In the genomic region with DNA sequence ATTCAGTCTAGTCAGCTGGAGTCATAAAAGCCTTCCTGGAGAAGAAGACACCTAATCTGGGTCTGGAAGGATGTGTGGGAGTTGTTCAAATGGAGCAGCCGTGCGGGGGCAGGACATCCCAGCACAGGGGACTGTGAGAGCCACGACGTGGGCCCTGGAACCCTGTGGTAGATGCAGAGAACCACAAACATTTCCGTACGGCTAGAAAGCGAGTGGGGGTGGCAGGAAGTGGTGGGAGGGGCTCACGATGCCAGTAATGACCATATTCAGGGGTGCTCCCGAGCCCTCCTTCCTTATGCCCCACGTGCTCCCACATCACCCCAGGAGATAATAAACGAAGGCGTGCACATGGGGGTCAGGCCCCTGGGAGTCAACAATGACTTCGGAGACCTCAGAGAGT, we compare ENCODE assay signal across 10 cellular contexts. TPM values are rescaled to one million over a fixed set of nuclear protein-coding genes. Genes with fewer than 3 reads are reported as not detected.
DNase-seq lines count a peak whose midpoint lies in the region; ATAC-seq and TF ChIP-seq lines count a peak whose summit lies in the region.
"Had no signal": no experiment of that assay in that cellular context is flagged by ENCODE, and none has a peak within 500 bp of the region (broad histone marks: within the 10 kb centered on the region; RNA-seq: fewer than 3 reads in every experiment).

No MANE protein-coding gene starts in this region.

- H3K27me3 ChIP-seq in PC-3 (ENCODE audit: low read length) (no peaks in the 10 kb centered on the region), neural progenitor cell (no peaks in the 10 kb centered on the region), testis (no peaks in the 10 kb centered on the region)

- H3K9me3 ChIP-seq in PC-3 (ENCODE audit: low read length): no peaks in the 10 kb centered on the region
- no peaks in the 10 kb centered on the region for H3K9me3 ChIP-seq in neural progenitor cell (ENCODE audit: low read depth)
- no peaks in the 10 kb centered on the region for H3K9me3 ChIP-seq in testis

- TSS peak; percentile 27 for BruUV-seq in PC-3 (replicated peaks; lab: Mats Ljungman, UMichigan)

- H3K27ac ChIP-seq in PC-3 (ENCODE audit: low read length) (peak overlapping the region; percentile 100), neural progenitor cell (no peak overlapping the region), testis (peak overlapping the region in 1 of 2 donors; percentile 85)

- H3K4me1 ChIP-seq in PC-3 (ENCODE audit: insufficient read depth, low read length) (peaks cover 68% of the 10 kb centered on the region), neural progenitor cell (no peaks in the 10 kb centered on the region), testis (peaks cover 22% of the 10 kb centered on the region)

- 46 to 57% methylated on average over 13 of the region's 13 CpGs for WGBS in testis, 2 donors

- POLR2A ChIA-PET in PC-3 (lab: Charles Lee; ENCODE audit: unreplicated experiment): interaction anchor here (0.6 to 1.1 kb wide), 2 partner anchors 14 to 40 kb away, joined by 8 read pairs; no protein-coding TSS in a partner anchor

- no peaks in the 10 kb centered on the region for H3K36me3 Mint-ChIP-seq in activated naive CD4-positive, alpha-beta T cell treated with anti-CD3 and anti-CD28 coated beads, Interleukin-2, amount 50 U/mL, for 24 hours
- H3K36me3 Mint-ChIP-seq in neural progenitor cell: no peaks in the 10 kb centered on the region
- H3K36me3 Mint-ChIP-seq: IgD-negative memory B cell had no signal

- TF ChIP-seq CTCF in PC-3 (conservative IDR thresholded peaks at IDR 0.05; ENCODE audit: low read depth, low read length) (no peak), neural progenitor cell (IDR thresholded peaks at IDR 0.05) (no peak), testis (IDR thresholded peaks at IDR 0.05) (no peak)

- H3K36me3 ChIP-seq in PC-3 (ENCODE audit: low read depth, low read length): no peaks in the 10 kb centered on the region
- H3K36me3 ChIP-seq in neural progenitor cell: no peaks in the 10 kb centered on the region
- H3K36me3 ChIP-seq in testis (ENCODE audit: low read depth, missing control alignments): no peaks in the 10 kb centered on the region

- H2AFZ ChIP-seq in PC-3 (ENCODE audit: low read length) (peak overlapping the region; percentile 10; the same call in 1 of the 2 replicates), neural progenitor cell (replicated peaks) (no peak overlapping the region)

- no peaks in the 10 kb centered on the region for H3K9me2 ChIP-seq in PC-3 (replicated peaks; ENCODE audit: low read length)

- H3K27me3 Mint-ChIP-seq in activated naive CD4-positive, alpha-beta T cell treated with anti-CD3 and anti-CD28 coated beads, Interleukin-2, amount 50 U/mL, for 24 hours: no peaks in the 10 kb centered on the region
- peaks cover 2% of the 10 kb centered on the region for H3K27me3 Mint-ChIP-seq in neural progenitor cell (ENCODE audit: insufficient read depth, low read depth)

- peaks cover 95% of the 10 kb centered on the region for H3K4me1 Mint-ChIP-seq in activated naive CD4-positive, alpha-beta T cell treated with anti-CD3 and anti-CD28 coated beads, Interleukin-2, amount 50 U/mL, for 24 hours
- H3K4me1 Mint-ChIP-seq in neural progenitor cell: peaks cover 26% of the 10 kb centered on the region

- H4K20me1 ChIP-seq in PC-3 (ENCODE audit: low read length): no peaks in the 10 kb centered on the region
- H4K20me1 ChIP-seq in neural progenitor cell (ENCODE audit: low read depth): no peaks in the 10 kb centered on the region

- H3F3A ChIP-seq in PC-3 (ENCODE audit: low read length, unreplicated experiment) (peaks cover 28% of the 10 kb centered on the region), neural progenitor cell (ENCODE audit: low read depth) (no peaks in the 10 kb centered on the region)

- H3K4me2 ChIP-seq in PC-3 (ENCODE audit: low read length): peak overlapping the region; percentile 81
- no peak overlapping the region for H3K4me2 ChIP-seq in neural progenitor cell

- ATAC-seq in GM18502 (IDR thresholded peaks at IDR 0.05; ENCODE audit: poor library complexity, unreplicated experiment) (peak; percentile 68), PC-3 (peak; percentile 7), HG03354 (IDR thresholded peaks at IDR 0.05; ENCODE audit: poor library complexity, severe bottlenecking, unreplicated experiment) (no peak)

- H3K4me3 Mint-ChIP-seq in activated naive CD4-positive, alpha-beta T cell treated with anti-CD3 and anti-CD28 coated beads, Interleukin-2, amount 50 U/mL, for 24 hours: peak overlapping the region; percentile 70
- no peak overlapping the region for H3K4me3 Mint-ChIP-seq in neural progenitor cell

- intact Hi-C loops in PC-3 (cut with micrococcal nuclease): loop anchor here (5.0 kb wide), 1 partner anchor 52 kb away; a partner anchor contains a TSS
- intact Hi-C loops in testis (cut with DNase I; ENCODE audit: low total_unique reads): no loop called here

- peaks cover 24% of the 10 kb centered on the region for H3K79me2 ChIP-seq in PC-3 (ENCODE audit: low read length)
- no peaks in the 10 kb centered on the region for H3K79me2 ChIP-seq in neural progenitor cell (ENCODE audit: low read depth)

- no peak for TF ChIP-seq POLR2A in testis (IDR thresholded peaks at IDR 0.05)

- no peaks in the 10 kb centered on the region for H3K9me3 Mint-ChIP-seq in activated naive CD4-positive, alpha-beta T cell treated with anti-CD3 and anti-CD28 coated beads, Interleukin-2, amount 50 U/mL, for 24 hours
- H3K9me3 Mint-ChIP-seq in neural progenitor cell: peaks cover 3% of the 10 kb centered on the region

- H3K4me3 ChIP-seq in PC-3 (ENCODE audit: low read length) (peak overlapping the region; percentile 61; the same call in 1 of the 2 replicates), neural progenitor cell (no peak overlapping the region), testis (no peak overlapping the region)

- CTCF ChIA-PET in PC-3 (lab: Charles Lee): no interaction called here

- peak overlapping the region; percentile 2 for H3K27ac Mint-ChIP-seq in activated naive CD4-positive, alpha-beta T cell treated with anti-CD3 and anti-CD28 coated beads, Interleukin-2, amount 50 U/mL, for 24 hours
- peak overlapping the region; percentile 85 for H3K27ac Mint-ChIP-seq in neural progenitor cell

- peak overlapping the region; percentile 95 for H3K9ac ChIP-seq in PC-3 (ENCODE audit: low read length)
- no peak overlapping the region for H3K9ac ChIP-seq in neural progenitor cell

- peak; percentile 72 for DNase-seq in PC-3
- DNase-seq in neural progenitor cell (ENCODE audit: low spot score): no peak
- DNase-seq in testis: peak; percentile 63
- DNase-seq in HuH-7.5 (ENCODE audit: low spot score): no peak
- DNase-seq in amniotic stem cell (lab: John Stamatoyannopoulos, UW): no peak
- DNase-seq: left cardiac atrium had no signal

RNA-seq across cellular contexts. Expression of a gene that starts 21.0 kb away (rescaled TPM):
- total RNA-seq in PC-3 (2014; rRNA removed) (45.0 and 53.4 TPM in 2 replicates), neural progenitor cell (ENCODE audit: low replicate concordance) (0.41 and 0.50 TPM in 2 replicates), testis (10 to 100 TPM; 35.1 to 74.1 TPM)
- polyA plus RNA-seq in testis (ENCODE audit: insufficient read depth, low read depth, low replicate concordance): 93.1 TPM
- polyA plus RNA-seq: IgD-negative memory B cell had no signal

RNA-seq across cellular contexts. Expression of a gene that starts 52.1 kb away (rescaled TPM):
- total RNA-seq in PC-3 (2014; rRNA removed) (201 and 270 TPM in 2 replicates), neural progenitor cell (ENCODE audit: low replicate concordance) (not detected in 2 replicates), testis (1 to 10 TPM; 6.5 to 7.4 TPM)
- polyA plus RNA-seq in testis (ENCODE audit: insufficient read depth, low read depth, low replicate concordance): 5.5 TPM
- polyA plus RNA-seq: IgD-negative memory B cell had no signal

Comparison
In these comparisons a context has a peak if more than half of its experiments do, and no peak if none do; other contexts are left out.
1. DNase-seq: peak in PC-3 (single experiment) and testis (single experiment); none in neural progenitor cell (single experiment), HuH-7.5 (single experiment) and amniotic stem cell (single experiment).
2. RNA of a gene that starts 21.0 kb away (total RNA-seq): 35.1 to 74.1 TPM in testis and 45.0 to 53.4 TPM in PC-3; 0.41 to 0.50 TPM in neural progenitor cell; every median in the first group is over 10 times any median in the second.
3. RNA of a gene that starts 52.1 kb away (total RNA-seq): 201 to 270 TPM in PC-3; 6.5 to 7.4 TPM in testis and not detected in neural progenitor cell; every median in the first group is over 10 times any median in the second.